Comparison of ENCODE assay signal across 8 cellular contexts in the genomic region with DNA sequence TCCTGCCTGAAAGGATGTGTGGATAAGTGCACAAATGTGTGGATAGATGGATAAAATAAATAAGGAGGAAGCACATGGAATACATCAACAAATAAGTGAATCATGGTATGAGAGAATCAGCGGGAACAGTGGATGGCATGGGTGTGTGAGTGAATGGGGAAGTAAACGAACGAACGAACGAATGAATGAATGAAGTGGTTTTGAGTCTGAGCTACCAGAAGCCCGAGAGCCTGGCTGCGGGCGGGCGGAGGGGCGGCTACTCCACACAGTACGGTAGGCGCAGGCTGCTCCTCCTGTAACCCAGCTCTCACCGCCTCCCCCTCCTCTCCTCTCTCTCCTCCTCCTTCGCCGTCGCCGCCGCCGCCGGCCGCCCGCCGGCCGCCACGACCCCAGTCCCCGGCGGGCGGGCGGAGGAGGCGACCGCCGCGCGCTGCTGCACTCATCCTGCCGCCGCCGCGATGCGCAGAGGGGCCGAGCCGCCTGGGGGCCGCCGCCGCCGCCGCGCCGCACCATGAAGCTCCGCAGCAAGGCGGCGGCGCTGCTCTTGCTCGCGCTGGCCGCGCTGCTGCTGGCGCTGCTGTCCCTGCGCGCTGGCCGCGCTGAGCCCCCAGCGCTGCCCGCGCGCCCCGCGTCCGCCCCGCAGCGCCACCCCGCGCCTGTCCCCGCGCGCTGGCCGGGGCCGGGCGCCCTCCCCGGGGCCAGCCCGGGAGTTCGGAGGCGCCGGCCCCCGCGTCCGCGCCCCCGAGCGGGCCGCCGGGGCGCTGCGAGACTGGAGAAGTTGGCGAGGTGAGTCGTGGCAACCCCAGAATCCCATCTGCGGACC. TPM values are rescaled to one million over a fixed set of nuclear protein-coding genes. Genes with fewer than 3 reads are reported as not detected.
A peak's percentile ranks its signal among the peaks of the same experiment; 100 is the strongest.
DNase-seq lines count a peak whose midpoint lies in the region; ATAC-seq and TF ChIP-seq lines count a peak whose summit lies in the region.

A gene with protein sequence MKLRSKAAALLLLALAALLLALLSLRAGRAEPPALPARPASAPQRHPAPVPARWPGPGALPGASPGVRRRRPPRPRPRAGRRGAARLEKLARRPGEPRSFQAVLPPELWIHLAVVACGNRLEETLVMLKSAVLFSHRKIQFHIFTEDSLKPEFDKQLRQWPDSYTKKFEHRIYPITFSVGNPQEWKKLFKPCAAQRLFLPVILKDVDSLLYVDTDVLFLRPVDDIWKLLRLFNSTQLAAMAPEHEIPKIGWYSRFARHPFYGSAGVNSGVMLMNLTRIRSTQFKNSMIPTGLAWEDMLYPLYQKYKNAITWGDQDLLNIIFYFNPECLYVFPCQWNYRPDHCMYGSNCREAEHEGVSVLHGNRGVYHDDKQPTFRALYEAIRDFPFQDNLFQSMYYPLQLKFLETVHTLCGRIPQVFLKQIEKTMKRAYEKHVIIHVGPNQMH (plus strand): TSS at position 324 of the 823 bp plus-strand sequence. CDS start 188 bp downstream, at position 512.

- POLR2A ChIA-PET in OCI-LY7 (lab: Charles Lee) = no interaction called here

- peaks cover 3% of the 10 kb centered on the region for H3K36me3 Mint-ChIP-seq in activated naive CD8-positive, alpha-beta T cell treated with anti-CD3 and anti-CD28 coated beads for 36 hours

- H3K27me3 Mint-ChIP-seq in activated naive CD8-positive, alpha-beta T cell treated with anti-CD3 and anti-CD28 coated beads for 36 hours = peaks cover 88% of the 10 kb centered on the region

- H3K4me3 ChIP-seq in OCI-LY7 (ENCODE audit: low read depth, low read length, poor library complexity, severe bottlenecking) (peak within 1 kb of the TSS; percentile 28), vagina (peak within 1 kb of the TSS; percentile 49 to 54)

- intact Hi-C loops in OCI-LY7 (cut with micrococcal nuclease; ENCODE audit: unreplicated experiment) (no loop called here), Right ventricle myocardium superior (cut with DNase I) (no loop called here), vagina (cut with DNase I) (no loop called here)

- no peak within 1 kb of the TSS for H2AFZ ChIP-seq in OCI-LY7 (ENCODE audit: low read length)

- no peaks in the 10 kb centered on the region for H3K9me2 ChIP-seq in OCI-LY7 (ENCODE audit: insufficient read depth, low read length)

- no peak for TF ChIP-seq POLR2A in vagina (IDR thresholded peaks at IDR 0.05)

- H3K4me1 ChIP-seq in OCI-LY7 (ENCODE audit: insufficient read depth, low read length, poor library complexity, severe bottlenecking) (no peaks in the 10 kb centered on the region), vagina (peaks cover 46% of the 10 kb centered on the region)

- no peak within 1 kb of the TSS for H3K27ac Mint-ChIP-seq in activated naive CD8-positive, alpha-beta T cell treated with anti-CD3 and anti-CD28 coated beads for 36 hours

- ATAC-seq in HG03442 (IDR thresholded peaks at IDR 0.05; ENCODE audit: unreplicated experiment) (peak; percentile 69), Right ventricle myocardium superior (ENCODE audit: poor library complexity) (peak; percentile 76), omental fat pad (ENCODE audit: low FRiP score) (peak; percentile 60)

- no TSS peak for BruUV-seq in OCI-LY7 (replicated peaks; lab: Mats Ljungman, UMichigan)

- H3K4me1 Mint-ChIP-seq in activated naive CD8-positive, alpha-beta T cell treated with anti-CD3 and anti-CD28 coated beads for 36 hours = peaks cover 23% of the 10 kb centered on the region

- peak within 1 kb of the TSS; percentile 81 for H3K4me3 Mint-ChIP-seq in activated naive CD8-positive, alpha-beta T cell treated with anti-CD3 and anti-CD28 coated beads for 36 hours

- H3K27me3 ChIP-seq in vagina = no peaks in the 10 kb centered on the region

- peak within 1 kb of the TSS; percentile 46; the same call in 1 of the 2 replicates for H3K4me2 ChIP-seq in OCI-LY7 (ENCODE audit: low read length)

- no peaks in the 10 kb centered on the region for H4K20me1 ChIP-seq in OCI-LY7 (ENCODE audit: insufficient read depth, low read length)

- H3K9me3 Mint-ChIP-seq in activated naive CD8-positive, alpha-beta T cell treated with anti-CD3 and anti-CD28 coated beads for 36 hours = peaks cover 5% of the 10 kb centered on the region

- H3K27ac ChIP-seq in OCI-LY7 (ENCODE audit: low read depth, low read length, poor library complexity, severe bottlenecking) (no peak within 1 kb of the TSS), vagina (peak within 1 kb of the TSS; percentile 70)

- TF ChIP-seq CTCF in OCI-LY7 (conservative IDR thresholded peaks at IDR 0.05; ENCODE audit: low read length) (no peak), omental fat pad (IDR thresholded peaks at IDR 0.05) (no peak), vagina (IDR thresholded peaks at IDR 0.05) (no peak)

- no peaks in the 10 kb centered on the region for H3K36me3 ChIP-seq in OCI-LY7 (ENCODE audit: insufficient read depth, low read length)
- no peaks in the 10 kb centered on the region for H3K36me3 ChIP-seq in vagina

- 0 out of 2 replicates have a peak, but pooled peaks cover 3% of the 10 kb centered on the region for H3K9me3 ChIP-seq in OCI-LY7 (ENCODE audit: low read length)
- H3K9me3 ChIP-seq in vagina = no peaks in the 10 kb centered on the region

- CTCF ChIA-PET in OCI-LY7 (lab: Charles Lee; ENCODE audit: unreplicated experiment) = no interaction called here

- H3K79me2 ChIP-seq in OCI-LY7 (ENCODE audit: insufficient read depth, low read depth, low read length) = no peaks in the 10 kb centered on the region

- DNase-seq in SIG-M5 treated with dmso at 0.1 percent for 504 hours (lab: John Stamatoyannopoulos, UW; ENCODE audit: unreplicated experiment) (peak; percentile 49), SIG-M5 (lab: John Stamatoyannopoulos, UW) (no peak), OCI-LY7 (ENCODE audit: low spot score) (peak; percentile 2), Right ventricle myocardium superior (peak; percentile 82), omental fat pad (ENCODE audit: low spot score) (no peak), vagina (ENCODE audit: extremely low spot score in 2 of 2) (no peak)
- peak; percentile 58 for DNase-seq in activated naive CD8-positive, alpha-beta T cell treated with anti-CD3 and anti-CD28 coated beads for 36 hours

RNA-seq across cellular contexts. Expression of the gene that starts here (rescaled TPM):
- total RNA-seq in OCI-LY7 (2014; rRNA removed; shearing (Covaris generic)) = not detected in 2 replicates
- total RNA-seq in OCI-LY7 (2022) (not detected in 2 replicates), Right ventricle myocardium superior (10.2 TPM), omental fat pad (10 to 100 TPM; 12.8 to 51.2 (median 13.8) TPM), vagina (10.1 TPM)
- total RNA-seq in activated naive CD8-positive, alpha-beta T cell treated with anti-CD3 and anti-CD28 coated beads for 36 hours = under 1 TPM; 0.16 to 0.32 TPM

Comparison
In these comparisons a context has a peak if more than half of its experiments do, and no peak if none do; other contexts are left out.
1. DNase-seq: peak in SIG-M5 treated with dmso at 0.1 percent for 504 hours (single experiment) and Right ventricle myocardium superior (single experiment); none in SIG-M5 (single experiment), omental fat pad (single experiment) and vagina (0 of 2).
2. Peak in DNase-seq, H3K4me3 ChIP-seq and H3K4me2 ChIP-seq in OCI-LY7; RNA of the gene not detected or under 1 TPM.
3. Peak in DNase-seq in activated naive CD8-positive, alpha-beta T cell treated with anti-CD3 and anti-CD28 coated beads for 36 hours; RNA of the gene not detected or under 1 TPM.
4. Peak in every context shown above with its lines, with median percentiles within 50 percentile points of each other: ATAC-seq.